Comparison of ENCODE assay signal across 8 cellular contexts in the genomic region with DNA sequence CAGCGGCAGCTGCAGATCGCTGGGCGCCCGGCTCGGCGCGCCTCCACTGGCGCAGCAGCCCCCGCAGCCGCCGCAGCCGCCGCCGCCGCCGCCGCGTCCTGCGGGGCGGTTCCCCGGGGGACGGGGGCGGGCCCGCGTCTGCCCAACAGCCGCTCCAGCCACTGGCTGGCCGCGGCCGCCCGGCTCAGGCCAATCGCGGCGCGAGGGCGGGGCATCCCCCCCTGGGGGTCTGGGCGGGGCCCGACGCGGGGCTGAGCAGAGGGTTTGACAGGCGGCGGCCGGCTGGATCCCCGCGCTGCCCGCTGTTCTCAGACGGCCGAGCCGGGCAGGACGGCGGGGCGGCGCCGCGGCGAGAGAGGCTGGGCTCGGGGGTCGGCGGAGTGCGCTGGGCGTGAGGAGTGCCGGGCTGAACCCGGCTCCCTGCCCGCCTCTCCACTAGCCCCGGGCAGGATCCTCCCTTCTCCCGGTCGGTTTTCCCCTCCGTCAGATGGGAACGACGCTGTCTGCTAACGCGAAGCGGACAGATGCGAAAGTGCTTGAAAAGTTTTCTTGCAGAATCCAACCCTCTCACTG. TPM values are rescaled to one million over a fixed set of nuclear protein-coding genes. Genes with fewer than 3 reads are reported as not detected.
DNase-seq lines count a peak whose midpoint lies in the region; ATAC-seq lines count a peak whose summit lies in the region.

A gene (minus strand): TSS at position 56 of the 573 bp plus-strand sequence. CDS start 1,100 bp downstream, outside the sequence.

- H3K4me3 ChIP-seq in endocrine pancreas (ENCODE audit: control insufficient read depth, insufficient read depth, low read length), result peak within 1 kb of the TSS; percentile 25
- peak within 1 kb of the TSS; percentile 81 to 95 for H3K4me3 ChIP-seq in mesenchymal stem cell (ENCODE audit: insufficient read depth in 1 of 2, low read depth in 1 of 2, low read length in 2 of 2)

- no peaks in the 10 kb centered on the region for H3K36me3 ChIP-seq in endocrine pancreas (ENCODE audit: control insufficient read depth, insufficient read depth, low read length)
- no peaks in the 10 kb centered on the region for H3K36me3 ChIP-seq in mesenchymal stem cell (ENCODE audit: control insufficient read depth in 1 of 2, insufficient read depth in 2 of 2, low read depth in 1 of 2, low read length in 2 of 2)

- H2BK12ac ChIP-seq in mesenchymal stem cell (ENCODE audit: low read length in 2 of 2), result peak within 1 kb of the TSS in 1 of 2 experiments; percentile 10

- H3K4me1 Mint-ChIP-seq in activated CD4-positive, alpha-beta memory T cell treated with anti-CD3 and anti-CD28 coated beads, Interleukin-2, amount 10 ng/mL, durations not matched to agents 7 days and 5 days, result peaks cover 8% of the 10 kb centered on the region

- H3K4me1 ChIP-seq in endocrine pancreas (ENCODE audit: control insufficient read depth, insufficient read depth, low read length) (no peaks in the 10 kb centered on the region), mesenchymal stem cell (ENCODE audit: control insufficient read depth, insufficient read depth, low read depth, low read length) (peaks cover 28% of the 10 kb centered on the region)

- peak within 1 kb of the TSS in 1 of 2 experiments; percentile 87 for H3K23ac ChIP-seq in mesenchymal stem cell (ENCODE audit: low read length in 2 of 2)

- peak within 1 kb of the TSS; percentile 31 for H3K9ac ChIP-seq in endocrine pancreas (ENCODE audit: control insufficient read depth, insufficient read depth, low read length)
- peak within 1 kb of the TSS; percentile 73 for H3K9ac ChIP-seq in mesenchymal stem cell (ENCODE audit: low read length)

- peak within 1 kb of the TSS in 1 of 2 experiments; percentile 68 for H3K14ac ChIP-seq in mesenchymal stem cell (ENCODE audit: low read length in 2 of 2)

- H3K27ac Mint-ChIP-seq in activated CD4-positive, alpha-beta memory T cell treated with anti-CD3 and anti-CD28 coated beads, Interleukin-2, amount 10 ng/mL, durations not matched to agents 7 days and 5 days, result no peak within 1 kb of the TSS

- no peak within 1 kb of the TSS for H4K91ac ChIP-seq in mesenchymal stem cell (ENCODE audit: low read length)

- 2% methylated on average over 56 of the region's 73 CpGs for WGBS in mesenchymal stem cell

- H3K27me3 ChIP-seq in endocrine pancreas (ENCODE audit: control insufficient read depth, insufficient read depth, low read length) (peaks cover 3% of the 10 kb centered on the region), mesenchymal stem cell (ENCODE audit: control insufficient read depth in 1 of 2, insufficient read depth in 1 of 2, low read length in 2 of 2) (peaks cover 0 to 43% of the 10 kb centered on the region in 2 experiments)

- H3K9me3 Mint-ChIP-seq in activated CD4-positive, alpha-beta memory T cell treated with anti-CD3 and anti-CD28 coated beads, Interleukin-2, amount 10 ng/mL, durations not matched to agents 7 days and 5 days, result peaks cover 7% of the 10 kb centered on the region

- H3K4ac ChIP-seq in mesenchymal stem cell (ENCODE audit: low read depth in 1 of 2, low read length in 2 of 2), result peak within 1 kb of the TSS in 1 of 2 experiments; percentile 6

- H2BK120ac ChIP-seq in mesenchymal stem cell (ENCODE audit: low read depth, low read length), result no peak within 1 kb of the TSS

- peaks cover 3% of the 10 kb centered on the region for H3K36me3 Mint-ChIP-seq in activated CD4-positive, alpha-beta memory T cell treated with anti-CD3 and anti-CD28 coated beads, Interleukin-2, amount 10 ng/mL, durations not matched to agents 7 days and 5 days (ENCODE audit: low read depth)

- CTCF ChIA-PET in activated CD4-positive, alpha-beta memory T cell treated with anti-CD3 and anti-CD28 coated beads, Interleukin-2, amount 10 ng/mL, durations not matched to agents 7 days and 5 days (lab: Charles Lee), result interaction anchor here (0.5 kb wide), 1 partner anchor 16 kb away, joined by 3 read pairs; no protein-coding TSS in a partner anchor

- peak within 1 kb of the TSS; percentile 53 for H2AK5ac ChIP-seq in mesenchymal stem cell (ENCODE audit: low read length, severe bottlenecking)

- peak within 1 kb of the TSS; percentile 42 for H3K4me3 Mint-ChIP-seq in activated CD4-positive, alpha-beta memory T cell treated with anti-CD3 and anti-CD28 coated beads, Interleukin-2, amount 10 ng/mL, durations not matched to agents 7 days and 5 days

- DNase-seq in AG20443 (ENCODE audit: low spot score) (peak; percentile 99), NCI-H2171 (lab: John Stamatoyannopoulos, UW) (peak; percentile 90), mesenchymal stem cell (peak; percentile 82)
- peak; percentile 62 for DNase-seq in activated CD4-positive, alpha-beta memory T cell treated with anti-CD3 and anti-CD28 coated beads, Interleukin-2, amount 10 ng/mL, durations not matched to agents 7 days and 5 days
- DNase-seq in stimulated activated CD8-positive, alpha-beta memory T cell treated with anti-CD3 and anti-CD28 coated beads, Interleukin-12 subunit alpha, Interleukin-12 subunit beta, amount 100 ng/mL, for 1 hour (ENCODE audit: low read depth), result peak; percentile 3

- no peak within 1 kb of the TSS for H2BK15ac ChIP-seq in mesenchymal stem cell (ENCODE audit: low read depth, poor library complexity, severe bottlenecking)

- H3K18ac ChIP-seq in mesenchymal stem cell (ENCODE audit: low read depth in 1 of 2, low read length in 2 of 2), result peak within 1 kb of the TSS; percentile 45 to 81

- no peaks in the 10 kb centered on the region for H3K79me1 ChIP-seq in mesenchymal stem cell (replicated peaks; ENCODE audit: low read length, poor library complexity, severe bottlenecking)

- ATAC-seq in GM18873 (IDR thresholded peaks at IDR 0.05; ENCODE audit: low FRiP score, unreplicated experiment) (peak; percentile 55), HG03097 (IDR thresholded peaks at IDR 0.05; ENCODE audit: low FRiP score, unreplicated experiment) (peak; percentile 91)

- H2BK5ac ChIP-seq in mesenchymal stem cell (ENCODE audit: low read depth, low read length, poor library complexity, severe bottlenecking), result no peak within 1 kb of the TSS

- POLR2A ChIA-PET in activated CD4-positive, alpha-beta memory T cell treated with anti-CD3 and anti-CD28 coated beads, Interleukin-2, amount 10 ng/mL, durations not matched to agents 7 days and 5 days (lab: Charles Lee), result no interaction called here

- peak within 1 kb of the TSS; percentile 46 for H2AFZ ChIP-seq in mesenchymal stem cell (ENCODE audit: low read depth, low read length)

- H3K4me2 ChIP-seq in mesenchymal stem cell (ENCODE audit: low read length, poor library complexity, severe bottlenecking), result peak within 1 kb of the TSS; percentile 95

- H4K8ac ChIP-seq in mesenchymal stem cell (ENCODE audit: low read length), result peak within 1 kb of the TSS; percentile 22

- H3K9me3 ChIP-seq in endocrine pancreas (ENCODE audit: control insufficient read depth, low read length) (no peaks in the 10 kb centered on the region), mesenchymal stem cell (ENCODE audit: control insufficient read depth, low read length) (no peaks in the 10 kb centered on the region)

- H3K27me3 Mint-ChIP-seq in activated CD4-positive, alpha-beta memory T cell treated with anti-CD3 and anti-CD28 coated beads, Interleukin-2, amount 10 ng/mL, durations not matched to agents 7 days and 5 days, result peaks cover 68% of the 10 kb centered on the region

- peak within 1 kb of the TSS; percentile 70 for H3K27ac ChIP-seq in mesenchymal stem cell (ENCODE audit: low read length, poor library complexity, severe bottlenecking)

RNA-seq across cellular contexts. Expression of the gene that starts here (rescaled TPM):
- not detected for total RNA-seq in activated CD4-positive, alpha-beta memory T cell treated with anti-CD3 and anti-CD28 coated beads, Interleukin-2, amount 10 ng/mL, durations not matched to agents 7 days and 5 days
- 0.29 TPM for polyA plus RNA-seq in mesenchymal stem cell (2013, experiment 1 of 2)
- polyA plus RNA-seq in mesenchymal stem cell (2013, experiment 2 of 2), result 0.29 TPM

Comparison
In these comparisons a context has a peak if more than half of its experiments do, and no peak if none do; other contexts are left out.
1. Peak in every context shown above with its lines: DNase-seq, ATAC-seq, H3K4me3 ChIP-seq and H3K27ac ChIP-seq.
2. Peak in DNase-seq in activated CD4-positive, alpha-beta memory T cell treated with anti-CD3 and anti-CD28 coated beads, Interleukin-2, amount 10 ng/mL, durations not matched to agents 7 days and 5 days; RNA of the gene not detected or under 1 TPM.
3. DNase-seq: peak in every context shown above with its lines; median percentile 99 in AG20443; 90 in NCI-H2171; 82 in mesenchymal stem cell; 62 in activated CD4-positive, alpha-beta memory T cell treated with anti-CD3 and anti-CD28 coated beads, Interleukin-2, amount 10 ng/mL, durations not matched to agents 7 days and 5 days; 3 in stimulated activated CD8-positive, alpha-beta memory T cell treated with anti-CD3 and anti-CD28 coated beads, Interleukin-12 subunit alpha, Interleukin-12 subunit beta, amount 100 ng/mL, for 1 hour.